In the genomic region with DNA sequence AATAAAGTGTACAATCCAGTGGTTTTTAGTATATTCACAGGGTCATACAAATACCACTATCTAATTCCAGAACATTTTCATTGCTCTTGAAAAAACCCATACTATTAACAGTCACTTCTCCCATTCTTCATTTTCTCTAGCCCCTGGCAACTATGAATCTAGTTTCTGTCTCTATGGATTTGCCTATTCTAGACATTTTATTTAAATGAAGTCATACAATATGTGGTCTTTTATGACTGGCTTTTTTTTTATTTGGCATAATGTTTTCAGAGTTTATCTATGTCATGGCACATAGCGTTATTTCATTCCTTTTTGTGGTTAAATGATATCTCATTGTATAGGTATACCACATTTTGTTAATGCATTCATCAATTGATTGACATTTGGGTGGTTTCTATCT, we compare ENCODE assay signal across 17 cellular contexts.
"Had no signal": no experiment of that assay in that cellular context is flagged by ENCODE, and none has a peak within 500 bp of the region (broad histone marks: within the 10 kb centered on the region; RNA-seq: fewer than 3 reads in every experiment).

No MANE protein-coding gene starts in this region.

- H3K27me3 ChIP-seq: sigmoid colon, testis had no signal

- H3K27ac ChIP-seq: sigmoid colon, testis had no signal

- H3K9me3 ChIP-seq: sigmoid colon, testis had no signal

- H3K4me3 ChIP-seq: sigmoid colon, testis had no signal

- H3K4me1 ChIP-seq: testis had no signal

- DNase-seq: activated naive CD4-positive, alpha-beta T cell treated with Interleukin-2 at 50 U/mL for 16 hours; activated naive CD8-positive, alpha-beta T cell treated with anti-CD3 and anti-CD28 coated beads, Interleukin-2, amount 10 ng/mL, durations not matched to agents 7 days and 5 days; activated T-cell treated with anti-CD3 and anti-CD28 coated beads, Interleukin-2, amount 50 U/mL, for 4 hours; amygdala; foreskin fibroblast; left colon; occipital lobe; posterior cingulate gyrus; sigmoid colon; stimulated activated CD4-positive, alpha-beta T cell treated with anti-CD3 and anti-CD28 coated beads, Interleukin-2, amount 100 ng/mL, for 48 hours; stimulated activated CD8-positive, alpha-beta memory T cell treated with anti-CD3 and anti-CD28 coated beads, Interleukin-4, amount 100 ng/mL, for 48 hours; stimulated activated naive CD4-positive, alpha-beta T cell; T-helper 1 cell; T-helper 9 cell; testis had no signal

- FAIRE-seq: endometrium, keratinocyte had no signal

- ATAC-seq: activated T-cell treated with anti-CD3 and anti-CD28 coated beads, Interleukin-2, amount 50 U/mL, for 4 hours; left colon had no signal
